ENCODE assay signal across 12 cellular contexts in the genomic region with DNA sequence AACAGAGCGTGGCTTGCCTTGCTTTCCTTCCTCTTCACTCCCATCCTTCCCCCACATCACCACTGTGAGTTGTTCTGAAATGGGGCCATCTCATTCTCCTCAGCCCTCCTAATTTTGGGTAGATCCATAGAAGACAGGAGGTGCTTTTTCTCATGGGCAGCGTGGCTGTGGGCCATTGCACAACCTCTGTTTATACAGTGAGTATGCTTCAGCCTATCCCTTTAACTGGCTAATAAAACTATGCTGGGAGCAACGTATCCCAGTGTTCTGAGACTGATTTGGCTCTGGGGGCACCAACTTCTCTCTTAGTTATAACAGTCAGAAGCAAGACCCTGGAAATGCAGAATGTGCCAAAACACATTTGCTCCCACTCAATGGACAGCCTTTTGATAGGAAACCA.
DNase-seq lines count a peak whose midpoint lies in the region; ATAC-seq and TF ChIP-seq lines count a peak whose summit lies in the region.
"Had no signal": no experiment of that assay in that cellular context is flagged by ENCODE, and none has a peak within 500 bp of the region (broad histone marks: within the 10 kb centered on the region; RNA-seq: fewer than 3 reads in every experiment).

No MANE protein-coding gene starts in this region.

- H3K4me3 ChIP-seq in CD8-positive, alpha-beta T cell (ENCODE audit: low read depth, low read length): no peak overlapping the region
- H3K4me3 ChIP-seq in body of pancreas: no peak overlapping the region
- H3K4me3 ChIP-seq in naive thymus-derived CD4-positive, alpha-beta T cell (ENCODE audit: low read length): no peak overlapping the region
- H3K4me3 ChIP-seq: tibial artery had no signal

- H3K27ac ChIP-seq in CD8-positive, alpha-beta T cell (ENCODE audit: low read depth, low read length): no peak overlapping the region
- no peak overlapping the region for H3K27ac ChIP-seq in body of pancreas
- H3K27ac ChIP-seq in naive thymus-derived CD4-positive, alpha-beta T cell (ENCODE audit: low read depth, low read length): no peak overlapping the region
- H3K27ac ChIP-seq: tibial artery had no signal

- H3K9me3 Mint-ChIP-seq in CD8-positive, alpha-beta T cell: no peaks in the 10 kb centered on the region
- H3K9me3 Mint-ChIP-seq in naive thymus-derived CD4-positive, alpha-beta T cell: no peaks in the 10 kb centered on the region
- H3K9me3 Mint-ChIP-seq: activated naive CD4-positive, alpha-beta T cell treated with anti-CD3 and anti-CD28 coated beads, Interleukin-2, amount 10 ng/mL, durations not matched to agents 7 days and 5 days had no signal

- H3K4me3 Mint-ChIP-seq in CD8-positive, alpha-beta T cell: peak overlapping the region; percentile 56
- H3K4me3 Mint-ChIP-seq in naive thymus-derived CD4-positive, alpha-beta T cell: peak overlapping the region in 9 of 10 donors; percentile 0 to 78 (median 64)
- H3K4me3 Mint-ChIP-seq: activated naive CD4-positive, alpha-beta T cell treated with anti-CD3 and anti-CD28 coated beads, Interleukin-2, amount 10 ng/mL, durations not matched to agents 7 days and 5 days had no signal

- no peaks in the 10 kb centered on the region for H3K27me3 Mint-ChIP-seq in CD8-positive, alpha-beta T cell (ENCODE audit: low read depth)
- H3K27me3 Mint-ChIP-seq in naive thymus-derived CD4-positive, alpha-beta T cell: no peaks in the 10 kb centered on the region
- H3K27me3 Mint-ChIP-seq: activated naive CD4-positive, alpha-beta T cell treated with anti-CD3 and anti-CD28 coated beads, Interleukin-2, amount 10 ng/mL, durations not matched to agents 7 days and 5 days had no signal

- peaks cover 93% of the 10 kb centered on the region for H3K4me1 Mint-ChIP-seq in CD8-positive, alpha-beta T cell (ENCODE audit: low read depth)
- peaks cover 66 to 99% (median 93%) of the 10 kb centered on the region in 7 donors for H3K4me1 Mint-ChIP-seq in naive thymus-derived CD4-positive, alpha-beta T cell

- peak overlapping the region; percentile 88 for H3K27ac Mint-ChIP-seq in CD8-positive, alpha-beta T cell
- H3K27ac Mint-ChIP-seq in naive thymus-derived CD4-positive, alpha-beta T cell: peak overlapping the region in 8 of 9 donors; percentile 41 to 92 (median 76)
- H3K27ac Mint-ChIP-seq: activated naive CD4-positive, alpha-beta T cell treated with anti-CD3 and anti-CD28 coated beads, Interleukin-2, amount 10 ng/mL, durations not matched to agents 7 days and 5 days had no signal

- TF ChIP-seq CTCF in CD8-positive, alpha-beta T cell (IDR thresholded peaks at IDR 0.05): no peak
- TF ChIP-seq CTCF in body of pancreas (IDR thresholded peaks at IDR 0.05): no peak

- no peaks in the 10 kb centered on the region for H3K36me3 ChIP-seq in CD8-positive, alpha-beta T cell (ENCODE audit: insufficient read depth, low read length)
- H3K36me3 ChIP-seq in body of pancreas (replicated peaks in 1 of 2; ENCODE audit: insufficient read depth in 1 of 2, low read depth in 2 of 2): no peaks in the 10 kb centered on the region
- no peaks in the 10 kb centered on the region for H3K36me3 ChIP-seq in naive thymus-derived CD4-positive, alpha-beta T cell (ENCODE audit: control insufficient read depth in 2 of 3, insufficient read depth in 3 of 3, low read length in 3 of 3)
- H3K36me3 ChIP-seq: tibial artery had no signal

- no peaks in the 10 kb centered on the region for H3K9me3 ChIP-seq in CD8-positive, alpha-beta T cell (ENCODE audit: low read length)
- no peaks in the 10 kb centered on the region for H3K9me3 ChIP-seq in body of pancreas
- no peaks in the 10 kb centered on the region for H3K9me3 ChIP-seq in naive thymus-derived CD4-positive, alpha-beta T cell (ENCODE audit: control insufficient read depth in 2 of 3, low read length in 3 of 3)
- H3K9me3 ChIP-seq: tibial artery had no signal

- POLR2A ChIA-PET in CD8-positive, alpha-beta T cell (lab: Charles Lee): interaction anchor here (0.7 to 1.7 kb wide), 3 partner anchors 9 to 51 kb away, joined by 3 to 5 read pairs (median 4); no protein-coding TSS in a partner anchor
- POLR2A ChIA-PET in naive thymus-derived CD4-positive, alpha-beta T cell (lab: Charles Lee): interaction anchor here (0.6 to 1.5 kb wide), 7 partner anchors 8 to 87 kb away, joined by 3 to 5 read pairs (median 3); no protein-coding TSS in a partner anchor

- H3K36me3 Mint-ChIP-seq in CD8-positive, alpha-beta T cell: peaks cover 29% of the 10 kb centered on the region
- H3K36me3 Mint-ChIP-seq in naive thymus-derived CD4-positive, alpha-beta T cell: peaks cover 0 to 25% (median 0%) of the 10 kb centered on the region in 5 donors

- no peaks in the 10 kb centered on the region for H3K27me3 ChIP-seq in CD8-positive, alpha-beta T cell (ENCODE audit: insufficient read depth, low read length)
- H3K27me3 ChIP-seq in body of pancreas: no peaks in the 10 kb centered on the region
- no peaks in the 10 kb centered on the region for H3K27me3 ChIP-seq in naive thymus-derived CD4-positive, alpha-beta T cell (ENCODE audit: control insufficient read depth in 2 of 2, insufficient read depth in 2 of 2, low read length in 2 of 2)
- H3K27me3 ChIP-seq: tibial artery had no signal

- 37 to 43% methylated on average over 3 of the region's 3 CpGs for WGBS in body of pancreas, 2 donors

- no peak for TF ChIP-seq POLR2A in body of pancreas (IDR thresholded peaks at IDR 0.05)

- CTCF ChIA-PET in CD8-positive, alpha-beta T cell (lab: Charles Lee): interaction anchor here (1.0 to 3.6 kb wide), 3 partner anchors 9 to 211 kb away, joined by 3 to 20 read pairs (median 10); no protein-coding TSS in a partner anchor
- CTCF ChIA-PET in naive thymus-derived CD4-positive, alpha-beta T cell (lab: Charles Lee): interaction anchor here (2.4 kb wide), 1 partner anchor 10 kb away, joined by 7 read pairs; no protein-coding TSS in a partner anchor

- peaks cover 94% of the 10 kb centered on the region for H3K4me1 ChIP-seq in CD8-positive, alpha-beta T cell (ENCODE audit: insufficient read depth, low read length)
- peaks cover 67% of the 10 kb centered on the region for H3K4me1 ChIP-seq in body of pancreas
- peaks cover 71 to 81% of the 10 kb centered on the region in 2 donors for H3K4me1 ChIP-seq in naive thymus-derived CD4-positive, alpha-beta T cell (ENCODE audit: control insufficient read depth in 2 of 2, insufficient read depth in 2 of 2, low read length in 2 of 2)

- intact Hi-C loops in CD8-positive, alpha-beta T cell (cut with DNase I, micrococcal nuclease): no loop called here
- intact Hi-C loops in body of pancreas (cut with DNase I): no loop called here
- intact Hi-C loops in naive thymus-derived CD4-positive, alpha-beta T cell (cut with micrococcal nuclease): no loop called here

- no peak for DNase-seq in CD8-positive, alpha-beta T cell
- DNase-seq in HT1080 (ENCODE audit: low read depth) (peak; percentile 12), body of pancreas (peak in 2 of 4 donors; percentile 33), A172 (ENCODE audit: low spot score) (no peak), NCI-H1930 (lab: John Stamatoyannopoulos, UW) (no peak)
- no peak for DNase-seq in naive thymus-derived CD4-positive, alpha-beta T cell
- DNase-seq: activated naive CD4-positive, alpha-beta T cell treated with anti-CD3 and anti-CD28 coated beads, Interleukin-2, amount 10 ng/mL, durations not matched to agents 7 days and 5 days; effector CD8-positive, alpha-beta T cell; NCI-H1092; tibial artery had no signal

- ATAC-seq in CD8-positive, alpha-beta T cell: no peak
- ATAC-seq in body of pancreas (peak; percentile 47), GM19397 (IDR thresholded peaks at IDR 0.05; ENCODE audit: unreplicated experiment) (no peak), HG02884 (IDR thresholded peaks at IDR 0.05; ENCODE audit: unreplicated experiment) (no peak)
- ATAC-seq in naive thymus-derived CD4-positive, alpha-beta T cell: no peak
